1 cellular context compared by ENCODE assay signal in genomic region chr19:47542030-47542475, GRCh38.
TF ChIP-seq lines count a peak whose summit lies in the region.

No MANE protein-coding gene starts in this region.

TF ChIP-seq in IMR-90, 13 proteins besides CTCF, POLR2A, EP300 and RAD21 (continued from another document):
- TF ChIP-seq RCOR1 (IDR thresholded peaks at IDR 0.05; ENCODE audit: insufficient replicate concordance, low read length) (no peak), MAFK (IDR thresholded peaks at IDR 0.05; ENCODE audit: low read depth, low read length) (no peak), FOS (IDR thresholded peaks at IDR 0.05; ENCODE audit: low read depth, low read length) (no peak), MAZ (IDR thresholded peaks at IDR 0.05; ENCODE audit: borderline replicate concordance, low read depth, low read length) (no peak)
